Comparison of ENCODE assay signal across 1 cellular context in the genomic region with DNA sequence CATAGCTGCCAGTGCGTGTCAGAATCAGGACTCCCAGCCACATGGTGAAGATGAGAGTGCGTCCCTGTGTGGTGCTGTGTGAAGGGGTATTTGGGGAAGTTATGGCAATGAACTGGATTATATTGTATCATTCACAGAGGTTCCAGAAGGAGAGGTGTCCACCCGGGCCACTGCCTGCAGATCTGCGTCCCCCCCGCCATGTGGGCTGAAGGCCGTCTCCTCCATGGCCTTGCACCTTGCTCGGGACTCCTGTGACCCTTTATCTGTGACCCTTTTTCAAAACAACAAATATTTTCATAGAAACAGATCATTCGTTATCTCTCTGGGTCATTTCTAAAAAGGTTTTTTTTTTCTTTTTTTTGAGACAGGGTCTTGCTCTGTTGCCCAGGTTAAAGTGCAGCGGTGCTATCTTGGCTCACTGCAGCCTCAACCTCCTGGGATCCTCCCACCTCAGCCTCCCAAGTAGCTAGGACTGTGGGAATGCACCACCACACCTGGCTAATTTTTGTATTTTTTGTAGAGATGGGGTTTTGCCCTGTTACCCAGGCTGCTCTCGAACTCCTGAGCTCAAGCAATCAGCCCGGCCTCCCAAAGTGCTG.
TF ChIP-seq lines count a peak whose summit lies in the region.

No MANE protein-coding gene starts in this region.

TF ChIP-seq in HepG2, 621 proteins besides CTCF, POLR2A, EP300 and RAD21 (continued from another document):
- no peak for TF ChIP-seq FOXP4 (CRISPR knock-in tag; IDR thresholded peaks at IDR 0.05)
- TF ChIP-seq ZBTB1 (CRISPR knock-in tag; IDR thresholded peaks at IDR 0.05; ENCODE audit: borderline replicate concordance) = no peak
- TF ChIP-seq, protein P1, sequence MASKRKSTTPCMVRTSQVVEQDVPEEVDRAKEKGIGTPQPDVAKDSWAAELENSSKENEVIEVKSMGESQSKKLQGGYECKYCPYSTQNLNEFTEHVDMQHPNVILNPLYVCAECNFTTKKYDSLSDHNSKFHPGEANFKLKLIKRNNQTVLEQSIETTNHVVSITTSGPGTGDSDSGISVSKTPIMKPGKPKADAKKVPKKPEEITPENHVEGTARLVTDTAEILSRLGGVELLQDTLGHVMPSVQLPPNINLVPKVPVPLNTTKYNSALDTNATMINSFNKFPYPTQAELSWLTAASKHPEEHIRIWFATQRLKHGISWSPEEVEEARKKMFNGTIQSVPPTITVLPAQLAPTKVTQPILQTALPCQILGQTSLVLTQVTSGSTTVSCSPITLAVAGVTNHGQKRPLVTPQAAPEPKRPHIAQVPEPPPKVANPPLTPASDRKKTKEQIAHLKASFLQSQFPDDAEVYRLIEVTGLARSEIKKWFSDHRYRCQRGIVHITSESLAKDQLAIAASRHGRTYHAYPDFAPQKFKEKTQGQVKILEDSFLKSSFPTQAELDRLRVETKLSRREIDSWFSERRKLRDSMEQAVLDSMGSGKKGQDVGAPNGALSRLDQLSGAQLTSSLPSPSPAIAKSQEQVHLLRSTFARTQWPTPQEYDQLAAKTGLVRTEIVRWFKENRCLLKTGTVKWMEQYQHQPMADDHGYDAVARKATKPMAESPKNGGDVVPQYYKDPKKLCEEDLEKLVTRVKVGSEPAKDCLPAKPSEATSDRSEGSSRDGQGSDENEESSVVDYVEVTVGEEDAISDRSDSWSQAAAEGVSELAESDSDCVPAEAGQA (IDR thresholded peaks at IDR 0.05; ENCODE audit: low read depth) = no peak
- TF ChIP-seq, protein P1 (CRISPR knock-in tag; IDR thresholded peaks at IDR 0.05; ENCODE audit: borderline replicate concordance) = no peak
- TF ChIP-seq, protein P2, sequence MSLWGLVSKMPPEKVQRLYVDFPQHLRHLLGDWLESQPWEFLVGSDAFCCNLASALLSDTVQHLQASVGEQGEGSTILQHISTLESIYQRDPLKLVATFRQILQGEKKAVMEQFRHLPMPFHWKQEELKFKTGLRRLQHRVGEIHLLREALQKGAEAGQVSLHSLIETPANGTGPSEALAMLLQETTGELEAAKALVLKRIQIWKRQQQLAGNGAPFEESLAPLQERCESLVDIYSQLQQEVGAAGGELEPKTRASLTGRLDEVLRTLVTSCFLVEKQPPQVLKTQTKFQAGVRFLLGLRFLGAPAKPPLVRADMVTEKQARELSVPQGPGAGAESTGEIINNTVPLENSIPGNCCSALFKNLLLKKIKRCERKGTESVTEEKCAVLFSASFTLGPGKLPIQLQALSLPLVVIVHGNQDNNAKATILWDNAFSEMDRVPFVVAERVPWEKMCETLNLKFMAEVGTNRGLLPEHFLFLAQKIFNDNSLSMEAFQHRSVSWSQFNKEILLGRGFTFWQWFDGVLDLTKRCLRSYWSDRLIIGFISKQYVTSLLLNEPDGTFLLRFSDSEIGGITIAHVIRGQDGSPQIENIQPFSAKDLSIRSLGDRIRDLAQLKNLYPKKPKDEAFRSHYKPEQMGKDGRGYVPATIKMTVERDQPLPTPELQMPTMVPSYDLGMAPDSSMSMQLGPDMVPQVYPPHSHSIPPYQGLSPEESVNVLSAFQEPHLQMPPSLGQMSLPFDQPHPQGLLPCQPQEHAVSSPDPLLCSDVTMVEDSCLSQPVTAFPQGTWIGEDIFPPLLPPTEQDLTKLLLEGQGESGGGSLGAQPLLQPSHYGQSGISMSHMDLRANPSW (CRISPR knock-in tag; IDR thresholded peaks at IDR 0.05; ENCODE audit: borderline replicate concordance) = no peak
- no peak for TF ChIP-seq SOX6 (IDR thresholded peaks at IDR 0.05)
- peak; percentile 22; the same call in 1 of the 2 replicates for TF ChIP-seq SOX6 (CRISPR knock-in tag; IDR thresholded peaks at IDR 0.05)
- TF ChIP-seq, protein P3, sequence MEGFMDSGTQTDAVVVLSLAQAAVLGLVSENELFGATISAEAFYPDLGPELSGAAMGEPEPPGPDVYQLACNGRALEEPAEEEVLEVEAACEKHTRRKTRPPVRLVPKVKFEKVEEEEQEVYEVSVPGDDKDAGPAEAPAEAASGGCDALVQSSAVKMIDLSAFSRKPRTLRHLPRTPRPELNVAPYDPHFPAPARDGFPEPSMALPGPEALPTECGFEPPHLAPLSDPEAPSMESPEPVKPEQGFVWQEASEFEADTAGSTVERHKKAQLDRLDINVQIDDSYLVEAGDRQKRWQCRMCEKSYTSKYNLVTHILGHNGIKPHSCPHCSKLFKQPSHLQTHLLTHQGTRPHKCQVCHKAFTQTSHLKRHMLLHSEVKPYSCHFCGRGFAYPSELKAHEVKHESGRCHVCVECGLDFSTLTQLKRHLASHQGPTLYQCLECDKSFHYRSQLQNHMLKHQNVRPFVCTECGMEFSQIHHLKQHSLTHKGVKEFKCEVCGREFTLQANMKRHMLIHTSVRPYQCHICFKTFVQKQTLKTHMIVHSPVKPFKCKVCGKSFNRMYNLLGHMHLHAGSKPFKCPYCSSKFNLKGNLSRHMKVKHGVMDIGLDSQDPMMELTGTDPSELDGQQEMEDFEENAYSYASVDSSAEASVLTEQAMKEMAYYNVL (CRISPR knock-in tag; IDR thresholded peaks at IDR 0.05; ENCODE audit: borderline replicate concordance) = no peak
- TF ChIP-seq ZNF687 (CRISPR knock-in tag; IDR thresholded peaks at IDR 0.05) = peak; percentile 63
- TF ChIP-seq ZNF724P (CRISPR knock-in tag; IDR thresholded peaks at IDR 0.05; ENCODE audit: borderline replicate concordance) = no peak
- TF ChIP-seq ZNF121 (CRISPR knock-in tag; IDR thresholded peaks at IDR 0.05) = peak; percentile 94
- TF ChIP-seq MED1 (CRISPR knock-in tag; IDR thresholded peaks at IDR 0.05) = peak; percentile 44; the same call in 1 of the 2 replicates
- peak; percentile 44 for TF ChIP-seq HNF4A (CRISPR knock-in tag; IDR thresholded peaks at IDR 0.05)
- TF ChIP-seq, protein P4, sequence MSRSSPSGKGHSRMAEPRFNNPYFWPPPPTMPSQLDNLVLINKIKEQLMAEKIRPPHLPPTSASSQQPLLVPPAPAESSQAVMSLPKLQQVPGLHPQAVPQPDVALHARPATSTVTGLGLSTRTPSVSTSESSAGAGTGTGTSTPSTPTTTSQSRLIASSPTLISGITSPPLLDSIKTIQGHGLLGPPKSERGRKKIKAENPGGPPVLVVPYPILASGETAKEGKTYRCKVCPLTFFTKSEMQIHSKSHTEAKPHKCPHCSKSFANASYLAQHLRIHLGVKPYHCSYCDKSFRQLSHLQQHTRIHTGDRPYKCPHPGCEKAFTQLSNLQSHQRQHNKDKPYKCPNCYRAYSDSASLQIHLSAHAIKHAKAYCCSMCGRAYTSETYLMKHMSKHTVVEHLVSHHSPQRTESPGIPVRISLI (CRISPR knock-in tag; IDR thresholded peaks at IDR 0.05; ENCODE audit: borderline replicate concordance) = peak; percentile 55; the same call in 1 of the 2 replicates
- no peak for TF ChIP-seq SMYD3 (CRISPR knock-in tag; IDR thresholded peaks at IDR 0.05)
- TF ChIP-seq SRSF9 (IDR thresholded peaks at IDR 0.05; ENCODE audit: borderline replicate concordance, insufficient read depth, low read depth, low read length, poor library complexity, severe bottlenecking) = no peak
